In the genomic region with DNA sequence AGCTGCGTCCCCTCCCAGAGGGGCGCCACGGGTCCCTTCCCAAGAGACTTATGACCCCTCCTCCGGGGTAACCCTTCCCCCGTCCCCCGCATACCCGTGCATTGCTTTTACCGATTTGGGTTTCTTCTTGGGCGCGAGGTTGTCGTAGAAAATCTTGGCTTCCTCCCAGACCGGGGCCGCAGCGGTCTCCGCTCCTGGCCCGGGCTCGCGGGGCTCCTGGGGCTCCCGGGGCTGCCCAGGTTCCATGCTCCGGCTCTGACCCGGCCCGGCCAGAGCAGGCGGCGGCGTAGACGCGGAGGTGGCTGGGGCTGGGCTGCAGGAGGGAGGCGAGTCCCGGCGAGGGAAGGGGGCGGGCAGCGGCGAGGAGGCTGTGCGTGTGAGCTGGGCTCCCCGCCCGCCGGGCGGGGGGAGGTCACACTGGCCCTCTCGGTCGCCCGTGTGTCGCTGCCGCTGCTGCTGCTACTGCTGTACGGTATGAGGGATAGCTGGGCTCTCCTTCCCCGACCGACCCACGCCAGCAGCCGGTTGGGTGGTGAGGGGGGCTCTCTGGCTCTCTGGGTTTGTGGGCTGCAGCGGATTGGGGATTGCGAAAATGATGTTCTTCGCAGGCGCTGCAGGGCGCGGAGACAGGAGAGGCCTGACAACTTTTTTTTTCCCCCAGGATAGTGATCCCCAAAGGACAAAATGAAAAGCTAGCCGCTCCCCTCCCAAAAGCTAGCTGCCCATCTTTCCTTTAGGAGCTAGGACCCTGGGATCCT, we compare ENCODE assay signal across 9 cellular contexts. TPM values are rescaled to one million over a fixed set of nuclear protein-coding genes. Genes with fewer than 3 reads are reported as not detected.
DNase-seq lines count a peak whose midpoint lies in the region; ATAC-seq, FAIRE-seq and TF ChIP-seq lines count a peak whose summit lies in the region.
"Had no signal": no experiment of that assay in that cellular context is flagged by ENCODE, and none has a peak within 500 bp of the region (broad histone marks: within the 10 kb centered on the region; RNA-seq: fewer than 3 reads in every experiment).

TSS of gene NT5C1A (minus strand) at position 315 of the 758 bp plus-strand sequence. CDS start at position 246, 69 bp downstream.

- H3K27ac ChIP-seq in ovary, result no peak within 1 kb of the TSS
- H3K27ac ChIP-seq: epithelial cell of prostate had no signal

- no peak within 1 kb of the TSS for H3K27ac Mint-ChIP-seq in glutamatergic neuron (ENCODE audit: unreplicated experiment)

- no peak for TF ChIP-seq EP300 in ovary (IDR thresholded peaks at IDR 0.05)

- H3K36me3 ChIP-seq in BE2C (no peaks in the 10 kb centered on the region), ovary (no peaks in the 10 kb centered on the region)

- FAIRE-seq in HTR-8/SVneo (lab: Jason Lieb, UNC), result peak; percentile 26

- H3K4me3 ChIP-seq in BE2C (ENCODE audit: low read depth, low read length) (peak within 1 kb of the TSS; percentile 72), ovary (peak within 1 kb of the TSS; percentile 43)

- TF ChIP-seq CTCF in BE2C (IDR thresholded peaks at IDR 0.05; ENCODE audit: low read depth, low read length), result no peak
- no peak for TF ChIP-seq CTCF in glutamatergic neuron (IDR thresholded peaks at IDR 0.05; ENCODE audit: partially characterized antibody, unreplicated experiment)
- TF ChIP-seq CTCF in ovary (IDR thresholded peaks at IDR 0.05), result no peak

- peaks cover 10% of the 10 kb centered on the region for H3K9me3 Mint-ChIP-seq in glutamatergic neuron (ENCODE audit: unreplicated experiment)

- WGBS in ovary, 3 donors, result 0 to 2% (median 2%) methylated on average over 53 to 55 of the region's 55 CpGs

- peak; percentile 51 for DNase-seq in BE2C
- DNase-seq in HTR-8/SVneo (ENCODE audit: insufficient read length, low spot score), result peak; percentile 42
- DNase-seq in activated T-helper 9 cell treated with anti-CD3 and anti-CD28 coated beads, Interleukin-2, amount 50 U/mL, for 16 hours (ENCODE audit: low read depth), result peak; percentile 11
- peak; percentile 43 for DNase-seq in glutamatergic neuron
- DNase-seq in ovary, result peak in 4 of 5 donors; percentile 31 to 69 (median 42)
- no peak for DNase-seq in NCI-H1092 treated with DMSO at 0.1 percent for 48 hours (lab: John Stamatoyannopoulos, UW)
- DNase-seq in NCI-H510A treated with DMSO at 0.1 percent for 48 hours (lab: John Stamatoyannopoulos, UW), result no peak

- H3K4me3 Mint-ChIP-seq in glutamatergic neuron (ENCODE audit: unreplicated experiment), result peak within 1 kb of the TSS; percentile 87

- no peak for ATAC-seq in HG03025 (IDR thresholded peaks at IDR 0.05; ENCODE audit: low FRiP score, unreplicated experiment)

- no peak for TF ChIP-seq POLR2A in ovary (IDR thresholded peaks at IDR 0.05)

- peaks cover 40% of the 10 kb centered on the region for H3K27me3 Mint-ChIP-seq in glutamatergic neuron (ENCODE audit: unreplicated experiment)

- H3K4me1 ChIP-seq in BE2C, result no peaks in the 10 kb centered on the region
- no peaks in the 10 kb centered on the region for H3K4me1 ChIP-seq in ovary (ENCODE audit: insufficient read depth)

- H3K9me3 ChIP-seq in BE2C (no peaks in the 10 kb centered on the region), ovary (no peaks in the 10 kb centered on the region)

- intact Hi-C loops in ovary (cut with DNase I), result no loop called here

- H3K27me3 ChIP-seq in BE2C, result no peaks in the 10 kb centered on the region
- no peaks in the 10 kb centered on the region for H3K27me3 ChIP-seq in ovary

- peaks cover 1% of the 10 kb centered on the region for H3K4me1 Mint-ChIP-seq in glutamatergic neuron (ENCODE audit: low read depth, unreplicated experiment)

- peaks cover 6% of the 10 kb centered on the region for H3K36me3 Mint-ChIP-seq in glutamatergic neuron (ENCODE audit: unreplicated experiment)

RNA-seq across cellular contexts. Expression of gene NT5C1A, which starts in this region (rescaled TPM):
- 4.8 TPM for polyA plus RNA-seq in BE2C (2012; ENCODE audit: insufficient read depth, insufficient read length, low read depth)
- total RNA-seq in glutamatergic neuron (ENCODE audit: unreplicated experiment) (not detected), ovary (1 to 10 TPM in 4 of 7 donors, under 1 TPM in 1, not detected in 2; 0.34 to 2.4 (median 1.7) TPM)
- under 1 TPM; 0.15 to 0.97 TPM for polyA plus RNA-seq in ovary

Comparison
In these comparisons a context has a peak if more than half of its experiments do, and no peak if none do; other contexts are left out.
1. Peak in DNase-seq in glutamatergic neuron; RNA of the gene not detected or under 1 TPM.
2. DNase-seq: peak in BE2C (single experiment), HTR-8/SVneo (single experiment), activated T-helper 9 cell treated with anti-CD3 and anti-CD28 coated beads, Interleukin-2, amount 50 U/mL, for 16 hours (single experiment) and ovary (4 of 5); none in NCI-H1092 treated with DMSO at 0.1 percent for 48 hours (single experiment) and NCI-H510A treated with DMSO at 0.1 percent for 48 hours (single experiment).